ENCODE assay signal across 32 cellular contexts in genomic region chr6:37876843-37877242, GRCh38.
"Had no signal": no experiment of that assay in that cellular context is flagged by ENCODE, and none has a peak within 500 bp of the region (broad histone marks: within the 10 kb centered on the region; RNA-seq: fewer than 3 reads in every experiment).

No MANE protein-coding gene starts in this region.

- H3K4me3 ChIP-seq: Peyer's patch, SJSA1 had no signal

- H3K36me3 ChIP-seq: brain microvascular endothelial cell, Peyer's patch had no signal

- H3K27me3 Mint-ChIP-seq: activated CD4-positive, alpha-beta T cell treated with anti-CD3 and anti-CD28 coated beads, Interleukin-2, amount 10 ng/mL, durations not matched to agents 24 days and 14 days; activated CD8-positive, alpha-beta T cell treated with anti-CD3 and anti-CD28 coated beads for 36 hours; activated naive CD8-positive, alpha-beta T cell treated with anti-CD3 and anti-CD28 coated beads for 36 hours; activated T-helper 17 cell treated with anti-CD3 and anti-CD28 coated beads, Interleukin-2, amount 50 U/mL, for 72 hours had no signal

- H3K27me3 ChIP-seq: brain microvascular endothelial cell, Peyer's patch, SJSA1 had no signal

- H3K9me3 ChIP-seq: Peyer's patch, SJSA1, SK-N-SH had no signal

- ATAC-seq: activated CD8-positive, alpha-beta T cell treated with anti-CD3 and anti-CD28 coated beads for 36 hours; PC-3 had no signal

- H3K4me3 Mint-ChIP-seq: activated CD4-positive, alpha-beta T cell treated with anti-CD3 and anti-CD28 coated beads, Interleukin-2, amount 10 ng/mL, durations not matched to agents 24 days and 14 days; activated CD8-positive, alpha-beta T cell treated with anti-CD3 and anti-CD28 coated beads for 36 hours; activated naive CD8-positive, alpha-beta T cell treated with anti-CD3 and anti-CD28 coated beads for 36 hours; activated T-cell treated with anti-CD3 and anti-CD28 coated beads, Interleukin-2, amount 50 U/mL, for 72 hours; activated T-helper 17 cell treated with anti-CD3 and anti-CD28 coated beads, Interleukin-2, amount 50 U/mL, for 72 hours had no signal

- H3K9ac ChIP-seq: SK-N-SH had no signal

- H3K4me2 ChIP-seq: SK-N-SH had no signal

- H3K27ac Mint-ChIP-seq: activated CD4-positive, alpha-beta T cell treated with anti-CD3 and anti-CD28 coated beads, Interleukin-2, amount 10 ng/mL, durations not matched to agents 24 days and 14 days; activated CD8-positive, alpha-beta T cell treated with anti-CD3 and anti-CD28 coated beads for 36 hours; activated naive CD8-positive, alpha-beta T cell treated with anti-CD3 and anti-CD28 coated beads for 36 hours had no signal

- DNase-seq: activated CD4-positive, alpha-beta T cell treated with anti-CD3 and anti-CD28 coated beads, Interleukin-2, amount 10 ng/mL, durations not matched to agents 24 days and 14 days; activated CD4-positive, alpha-beta T cell treated with anti-CD3 and anti-CD28 coated beads, Interleukin-2, amount 50 U/mL, for 4 hours; activated CD8-positive, alpha-beta T cell treated with anti-CD3 and anti-CD28 coated beads for 36 hours; activated effector memory CD4-positive, alpha-beta T cell treated with anti-CD3 and anti-CD28 coated beads, Interleukin-2, amount 50 U/mL, for 16 hours; activated naive CD4-positive, alpha-beta T cell; activated naive CD4-positive, alpha-beta T cell treated with anti-CD3 and anti-CD28 coated beads, Interleukin-2, amount 50 U/mL, for 16 hours; activated naive CD8-positive, alpha-beta T cell treated with anti-CD3 and anti-CD28 coated beads for 36 hours; activated T-cell treated with anti-CD3 and anti-CD28 coated beads, Interleukin-2, amount 50 U/mL, for 1 hour; activated T-cell treated with anti-CD3 and anti-CD28 coated beads, Interleukin-2, amount 50 U/mL, for 72 hours; amniotic stem cell; aorta; brain microvascular endothelial cell; central memory CD4-positive, alpha-beta T cell; Karpas-422; KBM-7; NCI-H1105; NCI-H1417 treated with DMSO at 0.1 percent for 48 hours; NCI-H187 treated with DMSO at 0.1 percent for 48 hours; NCI-H2081 treated with DMSO at 0.1 percent for 48 hours; NCI-H2171; NCI-H446; NCI-H510A treated with DMSO at 0.1 percent for 48 hours; NK-92 treated with Interleukin-12 subunit alpha and Interleukin-12 subunit beta, amount 100 ng/mL, for 24 hours; PC-3; Peyer's patch; RPMI8226; SHP77 treated with DMSO at 0.1 percent for 48 hours; SK-N-SH; T-helper 2 cell; T-helper 9 cell had no signal

- H3K27ac ChIP-seq: brain microvascular endothelial cell, Peyer's patch, SJSA1 had no signal

- H3K9me3 Mint-ChIP-seq: activated T-helper 17 cell treated with anti-CD3 and anti-CD28 coated beads, Interleukin-2, amount 50 U/mL, for 72 hours had no signal
